Comparison of ENCODE assay signal across 19 cellular contexts in the genomic region with DNA sequence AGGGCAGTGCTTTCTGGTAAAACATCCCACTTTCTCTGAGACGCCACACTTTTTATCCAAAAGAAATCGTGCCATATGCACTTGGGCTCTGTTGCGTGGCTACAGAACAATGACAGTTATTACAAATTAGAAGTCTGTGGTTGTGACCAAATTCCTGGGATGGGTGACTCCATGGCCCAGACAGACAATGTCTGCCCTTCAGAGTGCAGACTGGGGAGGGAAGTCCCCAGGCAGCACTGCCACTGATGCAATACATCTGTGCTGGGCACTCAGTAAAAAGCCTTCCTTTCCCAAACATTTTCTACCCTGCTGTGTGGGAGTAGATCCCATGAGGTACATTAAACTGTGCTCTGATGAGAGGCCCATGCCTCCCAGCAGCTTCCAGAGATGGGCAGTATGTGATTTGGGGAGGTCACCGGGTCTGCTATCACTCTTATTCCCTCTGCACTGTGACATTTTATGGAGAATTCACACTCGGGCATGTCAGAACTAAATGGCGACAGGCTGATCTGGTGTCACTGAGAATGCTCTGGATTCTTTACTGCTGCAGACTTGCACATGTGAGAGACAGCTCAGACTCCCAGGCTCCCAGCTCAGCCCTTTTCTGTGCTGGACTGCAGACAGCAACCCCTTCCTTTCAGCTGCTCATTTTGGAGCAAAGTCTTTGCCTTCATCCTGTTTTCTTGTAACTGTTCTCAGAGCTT.
DNase-seq lines count a peak whose midpoint lies in the region; ATAC-seq and TF ChIP-seq lines count a peak whose summit lies in the region.
"Had no signal": no experiment of that assay in that cellular context is flagged by ENCODE, and none has a peak within 500 bp of the region (broad histone marks: within the 10 kb centered on the region; RNA-seq: fewer than 3 reads in every experiment).

No MANE protein-coding gene starts in this region.

- CTCF ChIA-PET in activated CD8-positive, alpha-beta memory T cell treated with anti-CD3 and anti-CD28 coated beads, Interleukin-2, amount 10 ng/mL, durations not matched to agents 7 days and 5 days (lab: Charles Lee) = no interaction called here

- no peak for TF ChIP-seq CTCF in chondrocyte (IDR thresholded peaks at IDR 0.05)
- no peak for TF ChIP-seq CTCF in right atrium auricular region (IDR thresholded peaks at IDR 0.05)
- TF ChIP-seq CTCF in upper lobe of left lung (IDR thresholded peaks at IDR 0.05) = no peak

- no peak overlapping the region for H3K4me3 Mint-ChIP-seq in activated CD8-positive, alpha-beta memory T cell treated with anti-CD3 and anti-CD28 coated beads, Interleukin-2, amount 10 ng/mL, durations not matched to agents 7 days and 5 days
- no peak overlapping the region for H3K4me3 Mint-ChIP-seq in chondrocyte (ENCODE audit: unreplicated experiment)

- no peaks in the 10 kb centered on the region for H3K9me3 ChIP-seq in right atrium auricular region
- H3K9me3 ChIP-seq in upper lobe of left lung = no peaks in the 10 kb centered on the region

- H3K27me3 ChIP-seq in right atrium auricular region = no peaks in the 10 kb centered on the region
- H3K27me3 ChIP-seq in upper lobe of left lung = no peaks in the 10 kb centered on the region

- H3K36me3 ChIP-seq in right atrium auricular region (no peaks in the 10 kb centered on the region), upper lobe of left lung (no peaks in the 10 kb centered on the region)

- DNase-seq in activated CD8-positive, alpha-beta memory T cell treated with anti-CD3 and anti-CD28 coated beads, Interleukin-2, amount 10 ng/mL, durations not matched to agents 7 days and 5 days = peak; percentile 22
- DNase-seq in activated CD8-positive, alpha-beta memory T cell treated with anti-CD3 and anti-CD28 coated beads, Interleukin-2, amount 50 U/mL, for 48 hours = no peak
- DNase-seq in chondrocyte (ENCODE audit: low spot score) = no peak
- DNase-seq in right atrium auricular region (ENCODE audit: low spot score) = peak; percentile 58
- no peak for DNase-seq in upper lobe of left lung
- no peak for DNase-seq in Kasumi-1 (lab: John Stamatoyannopoulos, UW)
- no peak for DNase-seq in iPS-NIHi7 (ENCODE audit: extremely low spot score)
- DNase-seq in AG08396 (ENCODE audit: low spot score) = no peak
- DNase-seq: 8988T; activated CD4-positive, alpha-beta T cell treated with anti-CD3 and anti-CD28 coated beads, Interleukin-2, amount 50 U/mL, for 48 hours; aorta; COR-L47; effector CD4-positive, alpha-beta T cell; head of caudate nucleus; Karpas-422; NCI-H2029 treated with DMSO at 0.1 percent for 48 hours had no signal

- H3K4me1 Mint-ChIP-seq in activated CD8-positive, alpha-beta memory T cell treated with anti-CD3 and anti-CD28 coated beads, Interleukin-2, amount 10 ng/mL, durations not matched to agents 7 days and 5 days = no peaks in the 10 kb centered on the region
- H3K4me1 Mint-ChIP-seq in chondrocyte (ENCODE audit: low read depth) = peaks cover 63% of the 10 kb centered on the region

- H3K27me3 Mint-ChIP-seq in activated CD8-positive, alpha-beta memory T cell treated with anti-CD3 and anti-CD28 coated beads, Interleukin-2, amount 10 ng/mL, durations not matched to agents 7 days and 5 days = peaks cover 30% of the 10 kb centered on the region
- H3K27me3 Mint-ChIP-seq in chondrocyte (ENCODE audit: low read depth) = no peaks in the 10 kb centered on the region

- no peak for ATAC-seq in activated CD8-positive, alpha-beta memory T cell treated with anti-CD3 and anti-CD28 coated beads, Interleukin-2, amount 10 ng/mL, durations not matched to agents 7 days and 5 days
- ATAC-seq in upper lobe of left lung (ENCODE audit: low FRiP score in 2 of 2) = peak; percentile 6 to 50
- ATAC-seq: left lobe of liver had no signal

- no peak overlapping the region for H3K27ac Mint-ChIP-seq in activated CD8-positive, alpha-beta memory T cell treated with anti-CD3 and anti-CD28 coated beads, Interleukin-2, amount 10 ng/mL, durations not matched to agents 7 days and 5 days
- peak overlapping the region; percentile 91 for H3K27ac Mint-ChIP-seq in chondrocyte (ENCODE audit: unreplicated experiment)

- H3K4me3 ChIP-seq in right atrium auricular region = no peak overlapping the region
- no peak overlapping the region for H3K4me3 ChIP-seq in upper lobe of left lung
- H3K4me3 ChIP-seq: skin epidermis had no signal

- WGBS in upper lobe of left lung, 2 donors = 68 to 83% methylated on average over 6 of the region's 6 CpGs

- H3K4me1 ChIP-seq in right atrium auricular region (peaks cover 0 to 20% of the 10 kb centered on the region in 2 donors), upper lobe of left lung (peaks cover 0 to 4% (median 0%) of the 10 kb centered on the region in 4 donors)

- H3K27ac ChIP-seq in right atrium auricular region (peak overlapping the region in 1 of 2 donors; percentile 59), upper lobe of left lung (no peak overlapping the region)
- H3K27ac ChIP-seq: HL-60 had no signal

- no peak for TF ChIP-seq EP300 in upper lobe of left lung (IDR thresholded peaks at IDR 0.05)

- no peaks in the 10 kb centered on the region for H3K36me3 Mint-ChIP-seq in activated CD8-positive, alpha-beta memory T cell treated with anti-CD3 and anti-CD28 coated beads, Interleukin-2, amount 10 ng/mL, durations not matched to agents 7 days and 5 days
- no peaks in the 10 kb centered on the region for H3K36me3 Mint-ChIP-seq in chondrocyte (ENCODE audit: low read depth)

- no peak for TF ChIP-seq POLR2A in upper lobe of left lung (IDR thresholded peaks at IDR 0.05)

- H3K9me3 Mint-ChIP-seq in activated CD8-positive, alpha-beta memory T cell treated with anti-CD3 and anti-CD28 coated beads, Interleukin-2, amount 10 ng/mL, durations not matched to agents 7 days and 5 days (ENCODE audit: low read depth) = no peaks in the 10 kb centered on the region
- no peaks in the 10 kb centered on the region for H3K9me3 Mint-ChIP-seq in chondrocyte (ENCODE audit: low read depth)

Comparison
In these comparisons a context has a peak if more than half of its experiments do, and no peak if none do; other contexts are left out.
1. DNase-seq: peak in activated CD8-positive, alpha-beta memory T cell treated with anti-CD3 and anti-CD28 coated beads, Interleukin-2, amount 10 ng/mL, durations not matched to agents 7 days and 5 days (single experiment) and right atrium auricular region (single experiment); none in activated CD8-positive, alpha-beta memory T cell treated with anti-CD3 and anti-CD28 coated beads, Interleukin-2, amount 50 U/mL, for 48 hours (single experiment), chondrocyte (single experiment), upper lobe of left lung (0 of 2), Kasumi-1 (0 of 2), iPS-NIHi7 (single experiment) and AG08396 (single experiment).